ENCODE assay signal across 9 cellular contexts in the genomic region with DNA sequence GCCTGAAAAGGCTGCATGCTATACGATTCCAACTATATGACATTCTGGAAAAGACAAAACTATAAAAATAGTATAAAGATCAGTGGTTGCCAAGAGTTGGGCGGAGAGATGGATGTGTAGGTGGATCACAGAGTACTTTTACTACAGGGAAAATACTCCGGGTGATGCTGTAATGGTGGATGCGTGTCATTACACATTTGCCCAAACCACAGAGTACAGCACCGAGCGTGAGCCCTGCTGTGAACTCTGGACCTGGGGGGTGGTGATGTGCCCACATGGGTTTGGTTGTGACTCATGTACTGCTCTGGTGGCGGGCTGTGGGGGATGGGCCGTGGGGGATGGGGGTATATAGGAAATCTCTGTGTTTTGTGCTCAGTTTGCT.
DNase-seq lines count a peak whose midpoint lies in the region; ATAC-seq and TF ChIP-seq lines count a peak whose summit lies in the region.
"Had no signal": no experiment of that assay in that cellular context is flagged by ENCODE, and none has a peak within 500 bp of the region (broad histone marks: within the 10 kb centered on the region; RNA-seq: fewer than 3 reads in every experiment).

No MANE protein-coding gene starts in this region.

- H3K9me3 Mint-ChIP-seq in activated naive CD4-positive, alpha-beta T cell treated with anti-CD3 and anti-CD28 coated beads, Interleukin-2, amount 50 U/mL, for 72 hours = no peaks in the 10 kb centered on the region

- no peak overlapping the region for H3K9ac ChIP-seq in skeletal muscle satellite cell (ENCODE audit: low read depth, low read length)

- H3K4me2 ChIP-seq in skeletal muscle satellite cell (ENCODE audit: low read length) = peak overlapping the region; percentile 49

- TF ChIP-seq CTCF in GM12864 (IDR thresholded peaks at IDR 0.05; ENCODE audit: low read depth, low read length, missing control alignments) = no peak

- H3K36me3 Mint-ChIP-seq in activated naive CD4-positive, alpha-beta T cell treated with anti-CD3 and anti-CD28 coated beads, Interleukin-2, amount 50 U/mL, for 72 hours = peaks cover 13 to 19% of the 10 kb centered on the region in 2 donors

- H3K9me3 ChIP-seq in skeletal muscle satellite cell (replicated peaks; ENCODE audit: low read length) = no peaks in the 10 kb centered on the region

- ATAC-seq in activated naive CD4-positive, alpha-beta T cell treated with anti-CD3 and anti-CD28 coated beads, Interleukin-2, amount 50 U/mL, for 72 hours = peak; percentile 81 to 87
- no peak for ATAC-seq in HG02678 (IDR thresholded peaks at IDR 0.05; ENCODE audit: unreplicated experiment)
- ATAC-seq in GM19035 (IDR thresholded peaks at IDR 0.05; ENCODE audit: unreplicated experiment) = no peak

- peak; percentile 40 for DNase-seq in GM12864 (ENCODE audit: low read depth)
- peak; percentile 95 for DNase-seq in SIG-M5 treated with dmso at 0.1 percent for 504 hours (lab: John Stamatoyannopoulos, UW; ENCODE audit: unreplicated experiment)
- peak; percentile 85 for DNase-seq in activated naive CD4-positive, alpha-beta T cell treated with anti-CD3 and anti-CD28 coated beads, Interleukin-2, amount 50 U/mL, for 72 hours (ENCODE audit: low spot score in 2 of 2)
- DNase-seq in COR-L47 (lab: John Stamatoyannopoulos, UW) = no peak
- no peak for DNase-seq in NCI-H146 (lab: John Stamatoyannopoulos, UW)

- H3K36me3 ChIP-seq in skeletal muscle satellite cell (ENCODE audit: insufficient read depth, low read length) = no peaks in the 10 kb centered on the region

- peak overlapping the region; percentile 88 to 97 for H3K27ac Mint-ChIP-seq in activated naive CD4-positive, alpha-beta T cell treated with anti-CD3 and anti-CD28 coated beads, Interleukin-2, amount 50 U/mL, for 72 hours

- peaks cover 4% of the 10 kb centered on the region for H3K27me3 ChIP-seq in skeletal muscle satellite cell (ENCODE audit: control insufficient read depth, insufficient read depth, low read length)

- H3K4me3 ChIP-seq in GM12864 (ENCODE audit: low read depth, low read length) (no peak overlapping the region), skeletal muscle satellite cell (ENCODE audit: low read length) (peak overlapping the region; percentile 0)
- H3K4me3 ChIP-seq: lung had no signal

- peaks cover 34% of the 10 kb centered on the region for H3K4me1 ChIP-seq in skeletal muscle satellite cell (ENCODE audit: control insufficient read depth, insufficient read depth, low read length)

Comparison
In these comparisons a context has a peak if more than half of its experiments do, and no peak if none do; other contexts are left out.
1. DNase-seq: peak in GM12864 (single experiment), SIG-M5 treated with dmso at 0.1 percent for 504 hours (single experiment) and activated naive CD4-positive, alpha-beta T cell treated with anti-CD3 and anti-CD28 coated beads, Interleukin-2, amount 50 U/mL, for 72 hours (2 of 2); none in COR-L47 (single experiment) and NCI-H146 (single experiment).
2. ATAC-seq: peak in activated naive CD4-positive, alpha-beta T cell treated with anti-CD3 and anti-CD28 coated beads, Interleukin-2, amount 50 U/mL, for 72 hours (2 of 2); none in HG02678 (single experiment) and GM19035 (single experiment).